34 cellular contexts compared by ENCODE assay signal in the genomic region with DNA sequence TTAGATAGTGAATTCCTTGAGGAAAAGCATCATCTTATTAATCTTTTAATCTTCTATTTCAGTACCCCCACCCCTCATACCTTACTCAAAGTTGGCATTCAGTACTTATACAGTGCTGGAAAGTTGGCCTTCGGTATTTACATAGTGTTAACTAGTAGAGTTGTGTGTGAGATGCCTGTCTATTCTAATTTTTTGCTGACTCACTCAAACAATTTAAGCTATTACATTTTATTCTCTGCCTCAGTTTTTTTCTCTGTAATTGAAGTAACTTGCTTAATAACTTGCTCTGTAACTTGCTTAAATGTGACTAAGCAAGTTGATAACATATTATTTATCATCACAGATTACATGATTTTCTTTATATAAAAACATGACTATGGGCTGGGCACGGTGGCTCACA. TPM values are rescaled to one million over a fixed set of nuclear protein-coding genes. Genes with fewer than 3 reads are reported as not detected.
"Had no signal": no experiment of that assay in that cellular context is flagged by ENCODE, and none has a peak within 500 bp of the region (broad histone marks: within the 10 kb centered on the region; RNA-seq: fewer than 3 reads in every experiment).

No MANE protein-coding gene starts in this region.

- H3K4me1 ChIP-seq: ascending aorta, esophagus muscularis mucosa, gastrocnemius medialis had no signal

- H3K27ac Mint-ChIP-seq: activated CD4-positive, alpha-beta memory T cell treated with anti-CD3 and anti-CD28 coated beads, Interleukin-2, amount 10 ng/mL, durations not matched to agents 7 days and 5 days; activated CD4-positive, alpha-beta T cell treated with anti-CD3 and anti-CD28 coated beads for 36 hours; activated CD4-positive, alpha-beta T cell treated with anti-CD3 and anti-CD28 coated beads, Interleukin-2, amount 10 ng/mL, durations not matched to agents 7 days and 5 days; activated naive CD4-positive, alpha-beta T cell treated with anti-CD3 and anti-CD28 coated beads, Interleukin-2, amount 10 ng/mL, durations not matched to agents 7 days and 5 days; activated naive CD4-positive, alpha-beta T cell treated with anti-CD3 and anti-CD28 coated beads, Interleukin-2, amount 50 U/mL, for 72 hours; activated naive CD8-positive, alpha-beta T cell treated with anti-CD3 and anti-CD28 coated beads, Interleukin-2, amount 10 ng/mL, durations not matched to agents 7 days and 5 days; activated T-cell treated with anti-CD3 and anti-CD28 coated beads, Interleukin-2, amount 50 U/mL, for 24 hours; activated T-cell treated with anti-CD3 and anti-CD28 coated beads, Interleukin-2, amount 50 U/mL, for 72 hours; dendritic cell treated with granulocyte-macrophage colony-stimulating factor and Interleukin-4, amounts not matched to agents 40 ng/mL and 50 ng/mL, for 4 days; endodermal cell had no signal

- H3K9me3 Mint-ChIP-seq: activated CD4-positive, alpha-beta memory T cell treated with anti-CD3 and anti-CD28 coated beads, Interleukin-2, amount 10 ng/mL, durations not matched to agents 7 days and 5 days; activated CD4-positive, alpha-beta T cell treated with anti-CD3 and anti-CD28 coated beads, Interleukin-2, amount 10 ng/mL, durations not matched to agents 7 days and 5 days; activated naive CD4-positive, alpha-beta T cell treated with anti-CD3 and anti-CD28 coated beads, Interleukin-2, amount 10 ng/mL, durations not matched to agents 7 days and 5 days; activated naive CD4-positive, alpha-beta T cell treated with anti-CD3 and anti-CD28 coated beads, Interleukin-2, amount 50 U/mL, for 72 hours; activated naive CD8-positive, alpha-beta T cell treated with anti-CD3 and anti-CD28 coated beads, Interleukin-2, amount 10 ng/mL, durations not matched to agents 7 days and 5 days; activated T-cell treated with anti-CD3 and anti-CD28 coated beads, Interleukin-2, amount 50 U/mL, for 24 hours; activated T-cell treated with anti-CD3 and anti-CD28 coated beads, Interleukin-2, amount 50 U/mL, for 72 hours; central memory CD8-positive, alpha-beta T cell; dendritic cell treated with granulocyte-macrophage colony-stimulating factor and Interleukin-4, amounts not matched to agents 40 ng/mL and 50 ng/mL, for 4 days had no signal

- FAIRE-seq: bronchial epithelial cell had no signal

- H3K27me3 Mint-ChIP-seq: activated CD4-positive, alpha-beta memory T cell treated with anti-CD3 and anti-CD28 coated beads, Interleukin-2, amount 10 ng/mL, durations not matched to agents 7 days and 5 days; activated CD4-positive, alpha-beta T cell treated with anti-CD3 and anti-CD28 coated beads for 36 hours; activated CD4-positive, alpha-beta T cell treated with anti-CD3 and anti-CD28 coated beads, Interleukin-2, amount 10 ng/mL, durations not matched to agents 7 days and 5 days; activated naive CD4-positive, alpha-beta T cell treated with anti-CD3 and anti-CD28 coated beads, Interleukin-2, amount 10 ng/mL, durations not matched to agents 7 days and 5 days; activated naive CD8-positive, alpha-beta T cell treated with anti-CD3 and anti-CD28 coated beads, Interleukin-2, amount 10 ng/mL, durations not matched to agents 7 days and 5 days; activated T-cell treated with anti-CD3 and anti-CD28 coated beads, Interleukin-2, amount 50 U/mL, for 24 hours; central memory CD8-positive, alpha-beta T cell; dendritic cell treated with granulocyte-macrophage colony-stimulating factor and Interleukin-4, amounts not matched to agents 40 ng/mL and 50 ng/mL, for 4 days had no signal

- H3K9me3 ChIP-seq: ascending aorta, esophagus muscularis mucosa, gastrocnemius medialis had no signal

- H3K4me1 Mint-ChIP-seq: activated CD4-positive, alpha-beta memory T cell treated with anti-CD3 and anti-CD28 coated beads, Interleukin-2, amount 10 ng/mL, durations not matched to agents 7 days and 5 days; activated CD4-positive, alpha-beta T cell treated with anti-CD3 and anti-CD28 coated beads, Interleukin-2, amount 10 ng/mL, durations not matched to agents 7 days and 5 days; activated naive CD4-positive, alpha-beta T cell treated with anti-CD3 and anti-CD28 coated beads, Interleukin-2, amount 10 ng/mL, durations not matched to agents 7 days and 5 days; central memory CD8-positive, alpha-beta T cell had no signal

- H3K4me3 Mint-ChIP-seq: activated CD4-positive, alpha-beta memory T cell treated with anti-CD3 and anti-CD28 coated beads, Interleukin-2, amount 10 ng/mL, durations not matched to agents 7 days and 5 days; activated CD4-positive, alpha-beta T cell treated with anti-CD3 and anti-CD28 coated beads for 36 hours; activated CD4-positive, alpha-beta T cell treated with anti-CD3 and anti-CD28 coated beads, Interleukin-2, amount 10 ng/mL, durations not matched to agents 7 days and 5 days; activated naive CD4-positive, alpha-beta T cell treated with anti-CD3 and anti-CD28 coated beads, Interleukin-2, amount 10 ng/mL, durations not matched to agents 7 days and 5 days; activated naive CD8-positive, alpha-beta T cell treated with anti-CD3 and anti-CD28 coated beads, Interleukin-2, amount 10 ng/mL, durations not matched to agents 7 days and 5 days; activated T-cell treated with anti-CD3 and anti-CD28 coated beads, Interleukin-2, amount 50 U/mL, for 24 hours; activated T-cell treated with anti-CD3 and anti-CD28 coated beads, Interleukin-2, amount 50 U/mL, for 72 hours; central memory CD8-positive, alpha-beta T cell; dendritic cell treated with granulocyte-macrophage colony-stimulating factor and Interleukin-4, amounts not matched to agents 40 ng/mL and 50 ng/mL, for 4 days; endodermal cell had no signal

- ATAC-seq: activated CD4-positive, alpha-beta T cell treated with anti-CD3 and anti-CD28 coated beads for 36 hours; activated naive CD4-positive, alpha-beta T cell treated with anti-CD3 and anti-CD28 coated beads, Interleukin-2, amount 50 U/mL, for 72 hours; activated T-cell treated with anti-CD3 and anti-CD28 coated beads, Interleukin-2, amount 50 U/mL, for 72 hours; foreskin keratinocyte; gastrocnemius medialis; heart left ventricle had no signal

- H3K4me3 ChIP-seq: ascending aorta, coronary artery, dorsolateral prefrontal cortex, esophagus muscularis mucosa, gastrocnemius medialis, heart left ventricle had no signal

- H3K36me3 Mint-ChIP-seq: activated naive CD4-positive, alpha-beta T cell treated with anti-CD3 and anti-CD28 coated beads, Interleukin-2, amount 10 ng/mL, durations not matched to agents 7 days and 5 days; activated naive CD4-positive, alpha-beta T cell treated with anti-CD3 and anti-CD28 coated beads, Interleukin-2, amount 50 U/mL, for 72 hours; activated naive CD8-positive, alpha-beta T cell treated with anti-CD3 and anti-CD28 coated beads, Interleukin-2, amount 10 ng/mL, durations not matched to agents 7 days and 5 days had no signal

- H3K27ac ChIP-seq: ascending aorta, brain microvascular endothelial cell, coronary artery, dorsolateral prefrontal cortex, esophagus muscularis mucosa, foreskin keratinocyte, gastrocnemius medialis, heart left ventricle had no signal

- H3K27me3 ChIP-seq: ascending aorta, brain microvascular endothelial cell, dorsolateral prefrontal cortex, esophagus muscularis mucosa, foreskin keratinocyte, gastrocnemius medialis, heart left ventricle had no signal

- DNase-seq: activated CD4-positive, alpha-beta memory T cell treated with anti-CD3 and anti-CD28 coated beads, Interleukin-2, amount 10 ng/mL, durations not matched to agents 7 days and 5 days; activated CD4-positive, alpha-beta T cell treated with anti-CD3 and anti-CD28 coated beads for 36 hours; activated CD4-positive, alpha-beta T cell treated with anti-CD3 and anti-CD28 coated beads, Interleukin-2, amount 10 ng/mL, durations not matched to agents 7 days and 5 days; activated CD4-positive, alpha-beta T cell treated with anti-CD3 and anti-CD28 coated beads, Interleukin-2, amount 50 U/mL, for 4 hours; activated CD4-positive, CD25-positive, alpha-beta regulatory T cell; activated CD4-positive, CD25-positive, alpha-beta regulatory T cell treated with anti-CD3 and anti-CD28 coated beads, Interleukin-2, amount 50 U/mL, for 72 hours; activated CD8-positive, alpha-beta memory T cell treated with anti-CD3 and anti-CD28 coated beads, Interleukin-2, amount 50 U/mL, for 48 hours; activated gamma-delta T cell; activated naive CD4-positive, alpha-beta T cell; activated naive CD4-positive, alpha-beta T cell treated with anti-CD3 and anti-CD28 coated beads, Interleukin-2, amount 10 ng/mL, durations not matched to agents 7 days and 5 days; activated naive CD8-positive, alpha-beta T cell treated with anti-CD3 and anti-CD28 coated beads, Interleukin-2, amount 10 ng/mL, durations not matched to agents 7 days and 5 days; activated T-cell treated with anti-CD3 and anti-CD28 coated beads for 4 hours; activated T-cell treated with anti-CD3 and anti-CD28 coated beads, Interleukin-2, amount 50 U/mL, for 24 hours; activated T-cell treated with anti-CD3 and anti-CD28 coated beads, Interleukin-2, amount 50 U/mL, for 72 hours; brain microvascular endothelial cell; dorsolateral prefrontal cortex; effector memory CD4-positive, alpha-beta T cell; endodermal cell; erythroblast; foreskin keratinocyte; gastrocnemius medialis; glutamatergic neuron; heart left ventricle; T-helper 2 cell had no signal

- H3K36me3 ChIP-seq: brain microvascular endothelial cell, gastrocnemius medialis had no signal

RNA-seq across cellular contexts. Expression of gene ACOT6, which starts 52.8 kb away (rescaled TPM):
- total RNA-seq: activated CD4-positive, alpha-beta memory T cell treated with anti-CD3 and anti-CD28 coated beads, Interleukin-2, amount 10 ng/mL, durations not matched to agents 7 days and 5 days; activated CD4-positive, alpha-beta T cell treated with anti-CD3 and anti-CD28 coated beads, Interleukin-2, amount 10 ng/mL, durations not matched to agents 7 days and 5 days; activated naive CD4-positive, alpha-beta T cell treated with anti-CD3 and anti-CD28 coated beads, Interleukin-2, amount 50 U/mL, for 72 hours; activated naive CD8-positive, alpha-beta T cell treated with anti-CD3 and anti-CD28 coated beads, Interleukin-2, amount 10 ng/mL, durations not matched to agents 7 days and 5 days; activated T-cell treated with anti-CD3 and anti-CD28 coated beads, Interleukin-2, amount 50 U/mL, for 72 hours; ascending aorta; bronchial epithelial cell; cardiac septum; cerebellum; endodermal cell; esophagus muscularis mucosa; foreskin keratinocyte; gastrocnemius medialis; T-helper 1 cell treated with Interleukin-12 subunit alpha and Interleukin-12 subunit beta and Interleukin-4 antibody, amounts not matched to agents 30 ng/mL and 1 ng/mL, for 36 hours had no signal
- polyA plus RNA-seq: foreskin keratinocyte, heart left ventricle had no signal
